ENCODE assay signal across 22 cellular contexts in genomic region chr18:3379685-3380084, GRCh38.
"Had no signal": no experiment of that assay in that cellular context is flagged by ENCODE, and none has a peak within 500 bp of the region (broad histone marks: within the 10 kb centered on the region; RNA-seq: fewer than 3 reads in every experiment).

No MANE protein-coding gene starts in this region.

- H3K4me3 Mint-ChIP-seq: activated CD8-positive, alpha-beta T cell treated with anti-CD3 and anti-CD28 coated beads, Interleukin-2, amount 10 ng/mL, durations not matched to agents 7 days and 5 days; activated naive CD8-positive, alpha-beta T cell treated with anti-CD3 and anti-CD28 coated beads, Interleukin-2, amount 10 ng/mL, durations not matched to agents 7 days and 5 days; T-helper 1 cell treated with Interleukin-12 subunit alpha and Interleukin-12 subunit beta and Interleukin-4 antibody, amounts not matched to agents 30 μg/mL and 1 μg/mL, for 36 hours had no signal

- H3K36me3 ChIP-seq: breast epithelium had no signal

- H3K4me1 ChIP-seq: breast epithelium had no signal

- H3K4me3 ChIP-seq: breast epithelium had no signal

- ATAC-seq: activated CD8-positive, alpha-beta T cell treated with anti-CD3 and anti-CD28 coated beads, Interleukin-2, amount 10 ng/mL, durations not matched to agents 7 days and 5 days had no signal

- H3K9me3 Mint-ChIP-seq: activated naive CD8-positive, alpha-beta T cell treated with anti-CD3 and anti-CD28 coated beads, Interleukin-2, amount 10 ng/mL, durations not matched to agents 7 days and 5 days; T-helper 1 cell treated with Interleukin-12 subunit alpha and Interleukin-12 subunit beta and Interleukin-4 antibody, amounts not matched to agents 30 μg/mL and 1 μg/mL, for 36 hours had no signal

- H3K36me3 Mint-ChIP-seq: activated naive CD8-positive, alpha-beta T cell treated with anti-CD3 and anti-CD28 coated beads, Interleukin-2, amount 10 ng/mL, durations not matched to agents 7 days and 5 days had no signal

- DNase-seq: activated CD4-positive, alpha-beta T cell treated with anti-CD3 and anti-CD28 coated beads for 48 hours; activated CD4-positive, alpha-beta T cell treated with anti-CD3 and anti-CD28 coated beads, Interleukin-2, amount 50 U/mL, for 4 hours; activated CD4-positive, CD25-positive, alpha-beta regulatory T cell treated with anti-CD3 and anti-CD28 coated beads, Interleukin-2, amount 50 U/mL, for 72 hours; activated CD8-positive, alpha-beta memory T cell treated with anti-CD3 and anti-CD28 coated beads, Interleukin-2, amount 50 U/mL, for 48 hours; activated CD8-positive, alpha-beta T cell treated with anti-CD3 and anti-CD28 coated beads, Interleukin-2, amount 10 ng/mL, durations not matched to agents 7 days and 5 days; activated naive CD4-positive, alpha-beta T cell treated with anti-CD3 and anti-CD28 coated beads, Interleukin-2, amount 50 U/mL, for 16 hours; activated naive CD8-positive, alpha-beta T cell treated with anti-CD3 and anti-CD28 coated beads, Interleukin-2, amount 10 ng/mL, durations not matched to agents 7 days and 5 days; activated T-cell treated with anti-CD3 and anti-CD28 coated beads, Interleukin-2, amount 50 U/mL, for 1 hour; aorta; caudate nucleus; Karpas-422; NCI-H146; NCI-H1930; NCI-H2171; NCI-H2227 treated with DMSO at 0.1 percent for 48 hours; NCI-H446 treated with DMSO at 0.1 percent for 48 hours; NCI-H526; NCI-H774; NK-92 treated with Interleukin-12 subunit alpha and Interleukin-12 subunit beta, amount 100 ng/mL, for 24 hours; SHP77 treated with DMSO at 0.1 percent for 48 hours had no signal

- H3K4me1 Mint-ChIP-seq: activated naive CD8-positive, alpha-beta T cell treated with anti-CD3 and anti-CD28 coated beads, Interleukin-2, amount 10 ng/mL, durations not matched to agents 7 days and 5 days had no signal

- H3K9me3 ChIP-seq: breast epithelium had no signal

- H3K27ac ChIP-seq: breast epithelium had no signal

- H3K27me3 Mint-ChIP-seq: activated naive CD8-positive, alpha-beta T cell treated with anti-CD3 and anti-CD28 coated beads, Interleukin-2, amount 10 ng/mL, durations not matched to agents 7 days and 5 days had no signal

- H3K27ac Mint-ChIP-seq: activated CD8-positive, alpha-beta T cell treated with anti-CD3 and anti-CD28 coated beads, Interleukin-2, amount 10 ng/mL, durations not matched to agents 7 days and 5 days; activated naive CD8-positive, alpha-beta T cell treated with anti-CD3 and anti-CD28 coated beads, Interleukin-2, amount 10 ng/mL, durations not matched to agents 7 days and 5 days; T-helper 1 cell treated with Interleukin-12 subunit alpha and Interleukin-12 subunit beta and Interleukin-4 antibody, amounts not matched to agents 30 μg/mL and 1 μg/mL, for 36 hours had no signal

- H3K27me3 ChIP-seq: breast epithelium had no signal
